ENCODE assay signal across 30 cellular contexts in the genomic region with DNA sequence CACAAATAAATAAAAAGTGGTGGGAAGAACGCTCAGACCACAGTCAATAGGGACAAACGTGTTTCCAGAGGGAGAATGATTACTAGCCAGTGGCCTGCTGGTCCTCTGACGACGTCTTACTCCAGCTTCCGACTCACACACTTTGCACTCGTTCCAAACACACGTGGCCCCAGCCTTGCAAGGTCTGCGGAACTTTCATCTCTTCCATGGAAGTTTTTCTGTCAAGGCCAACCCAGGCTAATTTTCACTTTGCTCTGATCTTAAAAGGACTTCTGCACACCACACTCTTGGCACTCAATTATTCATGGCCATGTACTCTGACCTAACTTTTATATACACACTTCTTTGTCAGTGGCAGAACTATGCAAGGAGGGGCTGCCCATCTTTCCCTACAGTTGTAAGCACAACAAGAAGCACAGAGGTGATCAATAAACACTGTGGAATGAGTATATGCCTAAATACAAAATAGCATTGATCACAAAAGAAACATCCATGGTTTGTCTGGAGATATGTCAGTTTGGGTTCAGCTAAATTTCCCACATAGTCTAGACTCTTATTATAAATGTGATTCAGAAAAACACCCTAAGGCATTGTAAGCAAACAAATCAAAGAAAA.
"Had no signal": no experiment of that assay in that cellular context is flagged by ENCODE, and none has a peak within 500 bp of the region (broad histone marks: within the 10 kb centered on the region; RNA-seq: fewer than 3 reads in every experiment).

No MANE protein-coding gene starts in this region.

- H3K9ac ChIP-seq: parathyroid adenoma had no signal

- H3K27me3 Mint-ChIP-seq: activated B cell treated with CpG ODN at 0.5 μM for 24 hours; activated CD8-positive, alpha-beta memory T cell treated with anti-CD3 and anti-CD28 coated beads, Interleukin-2, amount 10 ng/mL, durations not matched to agents 7 days and 5 days; naive B cell had no signal

- H3K27me3 ChIP-seq: body of pancreas, cardiac muscle cell, colonic mucosa, heart left ventricle, suprapubic skin, tibial artery, upper lobe of right lung had no signal

- H3K4me1 Mint-ChIP-seq: activated B cell treated with CpG ODN at 0.5 μM for 24 hours had no signal

- DNase-seq: activated B cell treated with CpG ODN at 0.5 μM for 24 hours; activated CD8-positive, alpha-beta memory T cell treated with anti-CD3 and anti-CD28 coated beads, Interleukin-2, amount 10 ng/mL, durations not matched to agents 7 days and 5 days; activated CD8-positive, alpha-beta T cell treated with anti-CD3 and anti-CD28 coated beads, Interleukin-2, amount 10 ng/mL, durations not matched to agents 7 days and 5 days; activated naive CD4-positive, alpha-beta T cell; activated T-cell treated with anti-CD3 and anti-CD28 coated beads, Interleukin-2, amount 50 U/mL, for 48 hours; anterior cingulate cortex; cerebellar nuclear complex; colonic mucosa; effector CD8-positive, alpha-beta T cell; foreskin fibroblast; heart left ventricle; hypothalamus; immature natural killer cell; kidney; left colon; naive B cell; nephron progenitor cell; psoas muscle; stimulated activated CD4-positive, alpha-beta T cell treated with anti-CD3 and anti-CD28 coated beads, Interleukin-15, amount 100 ng/mL, for 24 hours; stimulated activated naive CD4-positive, alpha-beta T cell; tibial artery; upper lobe of right lung had no signal

- H3K9me3 ChIP-seq: body of pancreas, colonic mucosa, heart left ventricle, psoas muscle, suprapubic skin, tibial artery, upper lobe of right lung had no signal

- H3K4me3 Mint-ChIP-seq: activated B cell treated with CpG ODN at 0.5 μM for 24 hours; activated CD8-positive, alpha-beta memory T cell treated with anti-CD3 and anti-CD28 coated beads, Interleukin-2, amount 10 ng/mL, durations not matched to agents 7 days and 5 days; activated CD8-positive, alpha-beta T cell treated with anti-CD3 and anti-CD28 coated beads, Interleukin-2, amount 10 ng/mL, durations not matched to agents 7 days and 5 days; immature natural killer cell; mesothelial cell of epicardium; naive B cell; nephron progenitor cell; T-helper 2 cell treated with Interferon-gamma antibody and Interleukin-4, amounts not matched to agents 5 μg/mL and 100 μg/mL, for 36 hours had no signal

- H2AFZ ChIP-seq: parathyroid adenoma had no signal

- H3K27ac Mint-ChIP-seq: activated B cell treated with CpG ODN at 0.5 μM for 24 hours; activated CD8-positive, alpha-beta memory T cell treated with anti-CD3 and anti-CD28 coated beads, Interleukin-2, amount 10 ng/mL, durations not matched to agents 7 days and 5 days; activated CD8-positive, alpha-beta T cell treated with anti-CD3 and anti-CD28 coated beads, Interleukin-2, amount 10 ng/mL, durations not matched to agents 7 days and 5 days; activated naive CD4-positive, alpha-beta T cell treated with anti-CD3 and anti-CD28 coated beads, Interleukin-2, amount 50 U/mL, for 72 hours; activated T-helper 2 cell treated with anti-CD3 and anti-CD28 coated beads, Interferon-gamma antibody, Interleukin-2, Interleukin-4, amounts not matched to agents 10 μg/mL and 5 μg/mL and 100 μg/mL, durations not matched to agents 14 hours and 24 hours and 36 hours; immature natural killer cell; mesothelial cell of epicardium; nephron progenitor cell; T-helper 2 cell treated with Interferon-gamma antibody and Interleukin-4, amounts not matched to agents 5 μg/mL and 100 μg/mL, for 36 hours had no signal

- H3K4me1 ChIP-seq: colonic mucosa, parathyroid adenoma, psoas muscle had no signal

- H3K27ac ChIP-seq: body of pancreas, cardiac muscle cell, colonic mucosa, heart left ventricle, parathyroid adenoma, psoas muscle, suprapubic skin, tibial artery, upper lobe of right lung had no signal

- H3K9me3 Mint-ChIP-seq: activated B cell treated with CpG ODN at 0.5 μM for 24 hours; activated naive CD4-positive, alpha-beta T cell treated with anti-CD3 and anti-CD28 coated beads, Interleukin-2, amount 50 U/mL, for 72 hours; activated T-helper 2 cell treated with anti-CD3 and anti-CD28 coated beads, Interferon-gamma antibody, Interleukin-2, Interleukin-4, amounts not matched to agents 10 μg/mL and 5 μg/mL and 100 μg/mL, durations not matched to agents 14 hours and 24 hours and 36 hours; immature natural killer cell; mesothelial cell of epicardium; naive B cell; nephron progenitor cell; T-helper 2 cell treated with Interferon-gamma antibody and Interleukin-4, amounts not matched to agents 5 μg/mL and 100 μg/mL, for 36 hours had no signal

- H3K4me3 ChIP-seq: body of pancreas, cardiac muscle cell, colonic mucosa, heart left ventricle, psoas muscle, suprapubic skin, tibial artery, upper lobe of right lung had no signal

- H3K36me3 ChIP-seq: colonic mucosa had no signal

- FAIRE-seq: kidney had no signal
